ENCODE assay signal across 13 cellular contexts in the genomic region with DNA sequence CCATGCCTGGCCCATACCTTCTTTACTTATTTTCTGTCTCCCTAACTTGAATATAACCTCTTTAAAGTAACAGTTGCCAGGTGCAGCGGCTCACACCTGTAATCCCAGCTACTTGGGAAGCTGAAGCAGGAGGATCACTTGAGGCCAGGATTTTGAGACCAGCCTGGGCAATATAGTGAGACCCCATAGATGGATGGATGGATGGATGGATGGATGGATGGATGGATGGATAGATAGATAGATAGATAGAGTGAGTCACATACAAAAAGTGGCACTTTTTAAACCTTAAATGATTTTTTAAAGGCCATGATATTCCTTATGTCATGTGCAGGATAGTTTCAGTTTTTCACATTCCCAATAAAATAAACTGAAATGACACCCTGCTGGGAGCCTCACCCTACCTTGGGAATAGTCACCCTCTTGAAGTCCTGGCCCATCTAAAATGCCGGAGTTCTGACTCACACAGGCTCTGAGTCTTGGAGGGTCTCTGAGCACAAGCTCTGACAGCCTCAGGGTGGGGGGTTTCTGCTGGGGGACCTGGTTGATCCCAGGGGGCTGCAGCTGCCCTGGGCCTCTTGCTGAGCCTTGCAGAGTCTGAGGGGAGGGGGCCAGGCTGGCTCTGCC.
A peak's percentile ranks its signal among the peaks of the same experiment; 100 is the strongest.
DNase-seq lines count a peak whose midpoint lies in the region; ATAC-seq and TF ChIP-seq lines count a peak whose summit lies in the region.
"Had no signal": no experiment of that assay in that cellular context is flagged by ENCODE, and none has a peak within 500 bp of the region (broad histone marks: within the 10 kb centered on the region; RNA-seq: fewer than 3 reads in every experiment).

No MANE protein-coding gene starts in this region.

- CTCF ChIA-PET in HEK293 (lab: Yijun Ruan, JAX) = interaction anchor here (1.0 kb wide), 1 partner anchor 14 kb away, joined by 7 read pairs; no protein-coding TSS in a partner anchor

- H3K4me3 ChIP-seq in BLaER1 (no peak overlapping the region), HEK293 (ENCODE audit: low read depth, low read length) (no peak overlapping the region)
- H3K4me3 ChIP-seq: GM23338, K562 had no signal

- H3K9me3 ChIP-seq in BLaER1 (no peaks in the 10 kb centered on the region), HEK293 (ENCODE audit: control insufficient read depth, insufficient read depth, low read depth, low read length) (no peaks in the 10 kb centered on the region)
- H3K9me3 ChIP-seq: Caco-2 had no signal

- H3K27me3 ChIP-seq in BLaER1 (no peaks in the 10 kb centered on the region), layer of hippocampus (ENCODE audit: control insufficient read depth, insufficient read depth, low read length) (no peaks in the 10 kb centered on the region)

- no peak overlapping the region for H3K9ac ChIP-seq in BLaER1

- 0 out of 2 replicates have a peak overlapping the region, but pooled peaks have one; percentile 24 for H3K4me2 ChIP-seq in BLaER1
- H3K4me2 ChIP-seq: GM23338 had no signal

- no peak for TF ChIP-seq CTCF in HEK293 (tag by site-specific recombination; IDR thresholded peaks at IDR 0.05)

- H3K4me1 ChIP-seq in BLaER1 = peaks cover 52% of the 10 kb centered on the region
- H3K4me1 ChIP-seq in HEK293 (ENCODE audit: control insufficient read depth, insufficient read depth, low read length) = no peaks in the 10 kb centered on the region
- H3K4me1 ChIP-seq: Caco-2 had no signal

- 0 out of 2 replicates have a peak, but pooled peaks cover 5% of the 10 kb centered on the region for H4K20me1 ChIP-seq in BLaER1

- no peak for DNase-seq in substantia nigra (lab: John Stamatoyannopoulos, UW)
- DNase-seq in kidney glomerular epithelial cell (lab: John Stamatoyannopoulos, UW) = no peak
- DNase-seq in ecto neural progenitor cell (ENCODE audit: low spot score) = no peak
- DNase-seq: Caco-2, DMS53, H9, HFFc6 had no signal

- POLR2A ChIA-PET in HEK293 (lab: Yijun Ruan, JAX) = no interaction called here

- no peak for ATAC-seq in HG02938 (IDR thresholded peaks at IDR 0.05; ENCODE audit: unreplicated experiment)
- ATAC-seq: GM23338, K562 had no signal

- no peak overlapping the region for H3K27ac ChIP-seq in BLaER1
- no peak overlapping the region for H3K27ac ChIP-seq in HEK293 (ENCODE audit: extremely low read depth, low read depth, low read length)
- peak overlapping the region; percentile 2 for H3K27ac ChIP-seq in layer of hippocampus (ENCODE audit: low read depth, low read length)
- peak overlapping the region; percentile 69 for H3K27ac ChIP-seq in substantia nigra (ENCODE audit: low read depth, low read length, poor library complexity, severe bottlenecking)

- H3K36me3 ChIP-seq in BLaER1 = peaks cover 86% of the 10 kb centered on the region
- H3K36me3 ChIP-seq in HEK293 (ENCODE audit: control insufficient read depth in 2 of 2, insufficient read depth in 1 of 2, low read length in 2 of 2) = peaks cover 0 to 7% of the 10 kb centered on the region in 2 experiments; a peak in 1 of 3 replicates

TF ChIP-seq in HEK293, 187 proteins besides CTCF, POLR2A, EP300 and RAD21:
- no peak for TF ChIP-seq ZSCAN30 (tag by site-specific recombination; IDR thresholded peaks at IDR 0.05)
- TF ChIP-seq GLI2 (tag by site-specific recombination; IDR thresholded peaks at IDR 0.05; ENCODE audit: borderline replicate concordance, low read depth) = no peak
- no peak for TF ChIP-seq ZNF571 (tag by site-specific recombination; IDR thresholded peaks at IDR 0.05)
- TF ChIP-seq, protein P1, sequence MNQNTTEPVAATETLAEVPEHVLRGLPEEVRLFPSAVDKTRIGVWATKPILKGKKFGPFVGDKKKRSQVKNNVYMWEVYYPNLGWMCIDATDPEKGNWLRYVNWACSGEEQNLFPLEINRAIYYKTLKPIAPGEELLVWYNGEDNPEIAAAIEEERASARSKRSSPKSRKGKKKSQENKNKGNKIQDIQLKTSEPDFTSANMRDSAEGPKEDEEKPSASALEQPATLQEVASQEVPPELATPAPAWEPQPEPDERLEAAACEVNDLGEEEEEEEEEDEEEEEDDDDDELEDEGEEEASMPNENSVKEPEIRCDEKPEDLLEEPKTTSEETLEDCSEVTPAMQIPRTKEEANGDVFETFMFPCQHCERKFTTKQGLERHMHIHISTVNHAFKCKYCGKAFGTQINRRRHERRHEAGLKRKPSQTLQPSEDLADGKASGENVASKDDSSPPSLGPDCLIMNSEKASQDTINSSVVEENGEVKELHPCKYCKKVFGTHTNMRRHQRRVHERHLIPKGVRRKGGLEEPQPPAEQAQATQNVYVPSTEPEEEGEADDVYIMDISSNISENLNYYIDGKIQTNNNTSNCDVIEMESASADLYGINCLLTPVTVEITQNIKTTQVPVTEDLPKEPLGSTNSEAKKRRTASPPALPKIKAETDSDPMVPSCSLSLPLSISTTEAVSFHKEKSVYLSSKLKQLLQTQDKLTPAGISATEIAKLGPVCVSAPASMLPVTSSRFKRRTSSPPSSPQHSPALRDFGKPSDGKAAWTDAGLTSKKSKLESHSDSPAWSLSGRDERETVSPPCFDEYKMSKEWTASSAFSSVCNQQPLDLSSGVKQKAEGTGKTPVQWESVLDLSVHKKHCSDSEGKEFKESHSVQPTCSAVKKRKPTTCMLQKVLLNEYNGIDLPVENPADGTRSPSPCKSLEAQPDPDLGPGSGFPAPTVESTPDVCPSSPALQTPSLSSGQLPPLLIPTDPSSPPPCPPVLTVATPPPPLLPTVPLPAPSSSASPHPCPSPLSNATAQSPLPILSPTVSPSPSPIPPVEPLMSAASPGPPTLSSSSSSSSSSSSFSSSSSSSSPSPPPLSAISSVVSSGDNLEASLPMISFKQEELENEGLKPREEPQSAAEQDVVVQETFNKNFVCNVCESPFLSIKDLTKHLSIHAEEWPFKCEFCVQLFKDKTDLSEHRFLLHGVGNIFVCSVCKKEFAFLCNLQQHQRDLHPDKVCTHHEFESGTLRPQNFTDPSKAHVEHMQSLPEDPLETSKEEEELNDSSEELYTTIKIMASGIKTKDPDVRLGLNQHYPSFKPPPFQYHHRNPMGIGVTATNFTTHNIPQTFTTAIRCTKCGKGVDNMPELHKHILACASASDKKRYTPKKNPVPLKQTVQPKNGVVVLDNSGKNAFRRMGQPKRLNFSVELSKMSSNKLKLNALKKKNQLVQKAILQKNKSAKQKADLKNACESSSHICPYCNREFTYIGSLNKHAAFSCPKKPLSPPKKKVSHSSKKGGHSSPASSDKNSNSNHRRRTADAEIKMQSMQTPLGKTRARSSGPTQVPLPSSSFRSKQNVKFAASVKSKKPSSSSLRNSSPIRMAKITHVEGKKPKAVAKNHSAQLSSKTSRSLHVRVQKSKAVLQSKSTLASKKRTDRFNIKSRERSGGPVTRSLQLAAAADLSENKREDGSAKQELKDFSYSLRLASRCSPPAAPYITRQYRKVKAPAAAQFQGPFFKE (tag by site-specific recombination; IDR thresholded peaks at IDR 0.05; ENCODE audit: borderline replicate concordance) = no peak
- TF ChIP-seq, protein P2, sequence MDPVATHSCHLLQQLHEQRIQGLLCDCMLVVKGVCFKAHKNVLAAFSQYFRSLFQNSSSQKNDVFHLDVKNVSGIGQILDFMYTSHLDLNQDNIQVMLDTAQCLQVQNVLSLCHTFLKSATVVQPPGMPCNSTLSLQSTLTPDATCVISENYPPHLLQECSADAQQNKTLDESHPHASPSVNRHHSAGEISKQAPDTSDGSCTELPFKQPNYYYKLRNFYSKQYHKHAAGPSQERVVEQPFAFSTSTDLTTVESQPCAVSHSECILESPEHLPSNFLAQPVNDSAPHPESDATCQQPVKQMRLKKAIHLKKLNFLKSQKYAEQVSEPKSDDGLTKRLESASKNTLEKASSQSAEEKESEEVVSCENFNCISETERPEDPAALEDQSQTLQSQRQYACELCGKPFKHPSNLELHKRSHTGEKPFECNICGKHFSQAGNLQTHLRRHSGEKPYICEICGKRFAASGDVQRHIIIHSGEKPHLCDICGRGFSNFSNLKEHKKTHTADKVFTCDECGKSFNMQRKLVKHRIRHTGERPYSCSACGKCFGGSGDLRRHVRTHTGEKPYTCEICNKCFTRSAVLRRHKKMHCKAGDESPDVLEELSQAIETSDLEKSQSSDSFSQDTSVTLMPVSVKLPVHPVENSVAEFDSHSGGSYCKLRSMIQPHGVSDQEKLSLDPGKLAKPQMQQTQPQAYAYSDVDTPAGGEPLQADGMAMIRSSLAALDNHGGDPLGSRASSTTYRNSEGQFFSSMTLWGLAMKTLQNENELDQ (tag by site-specific recombination; IDR thresholded peaks at IDR 0.05; ENCODE audit: low read depth) = no peak
- TF ChIP-seq ZNF121 (tag by site-specific recombination; IDR thresholded peaks at IDR 0.05) = peak; percentile 50; the same call in 1 of the 2 replicates
- TF ChIP-seq ZNF843 (tag by site-specific recombination; IDR thresholded peaks at IDR 0.05) = no peak
- TF ChIP-seq ZNF366 (tag by site-specific recombination; conservative IDR thresholded peaks at IDR 0.05) = peak; percentile 86
- no peak for TF ChIP-seq OVOL3 (tag by site-specific recombination; IDR thresholded peaks at IDR 0.05)
- no peak for TF ChIP-seq ZNF555 (tag by site-specific recombination; conservative IDR thresholded peaks at IDR 0.05)
- TF ChIP-seq ZEB2 (tag by site-specific recombination; IDR thresholded peaks at IDR 0.05) = no peak
- no peak for TF ChIP-seq ZNF549 (tag by site-specific recombination; IDR thresholded peaks at IDR 0.05)
TF ChIP-seq in HEK293: peak in this region for 2.

Comparison
In these comparisons a context has a peak if more than half of its experiments do, and no peak if none do; other contexts are left out.
1. H3K27ac ChIP-seq: peak in layer of hippocampus (single experiment) and substantia nigra (single experiment); none in BLaER1 (single experiment) and HEK293 (single experiment).